In genomic region chr17:14745122-14745521, GRCh38 we compare ENCODE assay signal across 23 cellular contexts.
DNase-seq lines count a peak whose midpoint lies in the region; ATAC-seq, FAIRE-seq and TF ChIP-seq lines count a peak whose summit lies in the region.
"Had no signal": no experiment of that assay in that cellular context is flagged by ENCODE, and none has a peak within 500 bp of the region (broad histone marks: within the 10 kb centered on the region; RNA-seq: fewer than 3 reads in every experiment).

No MANE protein-coding gene starts in this region.

- no peaks in the 10 kb centered on the region for H4K20me1 ChIP-seq in GM23248 (ENCODE audit: insufficient read depth)

- ATAC-seq in A549 (no peak), RWPE2 (ENCODE audit: low read depth) (peak; percentile 70), HG02970 (IDR thresholded peaks at IDR 0.05; ENCODE audit: low FRiP score, unreplicated experiment) (no peak), GM19023 (IDR thresholded peaks at IDR 0.05; ENCODE audit: unreplicated experiment) (no peak)
- ATAC-seq: activated T-cell treated with anti-CD3 and anti-CD28 coated beads, Interleukin-2, amount 50 U/mL, for 4 hours; GM12878; GM23338; left colon; mucosa of descending colon; Right ventricle myocardium inferior; stimulated activated naive CD8-positive, alpha-beta T cell treated with anti-CD3 and anti-CD28 coated beads, Interleukin-15, Interleukin-2, amounts not matched to agents 100 U/mL and 50 U/mL, for 24 hours; upper lobe of right lung had no signal

- H3K27me3 ChIP-seq in GM23248 (replicated peaks; ENCODE audit: insufficient read depth) (no peaks in the 10 kb centered on the region), RWPE2 (ENCODE audit: insufficient read depth, poor library complexity, severe bottlenecking) (no peaks in the 10 kb centered on the region)
- H3K27me3 ChIP-seq: cardiac muscle cell, upper lobe of right lung had no signal

- H3K9me2 ChIP-seq in GM23248 (ENCODE audit: insufficient read depth) = no peaks in the 10 kb centered on the region

- H3K4me3 ChIP-seq in A549 (no peak overlapping the region), GM23248 (no peak overlapping the region), RWPE2 (ENCODE audit: severe bottlenecking) (no peak overlapping the region), fibroblast of pulmonary artery (replicated peaks; ENCODE audit: low read depth, low read length) (no peak overlapping the region)
- H3K4me3 ChIP-seq: cardiac muscle cell, GM12878, GM23338, mucosa of descending colon, upper lobe of right lung had no signal

- H3K27ac ChIP-seq in A549 (peak overlapping the region; percentile 59; a peak in 5 of 6 replicates), GM23248 (peak overlapping the region; percentile 84), RWPE2 (ENCODE audit: poor library complexity, severe bottlenecking) (peak overlapping the region; percentile 82)
- H3K27ac ChIP-seq: cardiac muscle cell, KMS-11, upper lobe of right lung, WERI-Rb-1 had no signal

- DNase-seq in A549 (ENCODE audit: low read depth in 1 of 2, low spot score in 1 of 2) (no peak), GM23248 (peak; percentile 73), RWPE2 (ENCODE audit: low spot score) (no peak), fibroblast of pulmonary artery (ENCODE audit: low read depth) (peak; percentile 83), NCI-H748 treated with DMSO at 0.1 percent for 48 hours (lab: John Stamatoyannopoulos, UW) (no peak)
- no peak for DNase-seq in NK-92 treated with Interleukin-12 subunit alpha and Interleukin-12 subunit beta, amount 100 ng/mL, for 24 hours (lab: John Stamatoyannopoulos, UW)
- DNase-seq: 8988T; activated CD4-positive, alpha-beta memory T cell treated with anti-CD3 and anti-CD28 coated beads for 36 hours; activated T-cell treated with anti-CD3 and anti-CD28 coated beads, Interleukin-2, amount 50 U/mL, for 4 hours; effector CD4-positive, alpha-beta T cell; left colon; mucosa of descending colon; NCI-H1436; stimulated activated naive CD8-positive, alpha-beta T cell treated with anti-CD3 and anti-CD28 coated beads, Interleukin-15, Interleukin-2, amounts not matched to agents 100 U/mL and 50 U/mL, for 24 hours; upper lobe of right lung; WERI-Rb-1 had no signal

- FAIRE-seq in A549 (lab: Jason Lieb, UNC) = no peak
- FAIRE-seq: GM12878 had no signal

- no peak for TF ChIP-seq RAD21 in A549 (conservative IDR thresholded peaks at IDR 0.05 in 1 of 2, IDR thresholded peaks at IDR 0.05 in 1 of 2)

- no peak for TF ChIP-seq POLR2A in A549 (IDR thresholded peaks at IDR 0.05; ENCODE audit: low read length)

- no peak for TF ChIP-seq CTCF in A549 (IDR thresholded peaks at IDR 0.05)
- no peak for TF ChIP-seq CTCF in RWPE2 (IDR thresholded peaks at IDR 0.05; ENCODE audit: poor library complexity, severe bottlenecking)
- no peak for TF ChIP-seq CTCF in fibroblast of pulmonary artery (IDR thresholded peaks at IDR 0.05; ENCODE audit: low read length, missing control alignments)

- H3K36me3 ChIP-seq in GM23248 (ENCODE audit: low read depth) = no peaks in the 10 kb centered on the region
- H3K36me3 ChIP-seq in RWPE2 (ENCODE audit: low read depth) = no peaks in the 10 kb centered on the region
- H3K36me3 ChIP-seq: cardiac muscle cell, upper lobe of right lung, WERI-Rb-1 had no signal

- POLR2A ChIA-PET in A549 (lab: Yijun Ruan, JAX) = no interaction called here

- CTCF ChIA-PET in A549 (lab: Yijun Ruan, JAX) = interaction anchor here (0.7 to 1.2 kb wide), 2 partner anchors 7 to 22 kb away, joined by 3 to 6 read pairs; no protein-coding TSS in a partner anchor

- peak overlapping the region; percentile 13; the same call in 1 of the 3 replicates for H3K4me2 ChIP-seq in A549
- H3K4me2 ChIP-seq in GM23248 (ENCODE audit: unreplicated experiment) = peak overlapping the region; percentile 24
- H3K4me2 ChIP-seq: GM23338, KMS-11 had no signal

- TF ChIP-seq EP300 in A549 (IDR thresholded peaks at IDR 0.05) = no peak

- in situ Hi-C loops in GM23248 (cut with MboI) = no loop called here

- peaks cover 26% of the 10 kb centered on the region for H3K4me1 ChIP-seq in A549
- H3K4me1 ChIP-seq in GM23248 (ENCODE audit: insufficient read depth) = peaks cover 52% of the 10 kb centered on the region
- peaks cover 15% of the 10 kb centered on the region for H3K4me1 ChIP-seq in RWPE2 (ENCODE audit: insufficient read depth, poor library complexity, severe bottlenecking)
- H3K4me1 ChIP-seq: upper lobe of right lung had no signal

- H3K9me3 ChIP-seq in A549 (0 out of 3 replicates have a peak, but pooled peaks cover 4% of the 10 kb centered on the region), GM23248 (ENCODE audit: low read depth) (no peaks in the 10 kb centered on the region), RWPE2 (ENCODE audit: severe bottlenecking) (no peaks in the 10 kb centered on the region)
- H3K9me3 ChIP-seq: mucosa of descending colon, upper lobe of right lung had no signal

- H3K9ac ChIP-seq in GM23248 = peak overlapping the region; percentile 33; the same call in 1 of the 2 replicates
- H3K9ac ChIP-seq: KMS-11 had no signal

- WGBS in A549 (ENCODE audit: missing lambda C conversion rate) = 66% methylated on average over 3 of the region's 3 CpGs
- 33 to 44% methylated on average over 3 of the region's 3 CpGs for WGBS in GM23248 (ENCODE audit: low coverage in 1 of 2, low lambda C conversion rate in 2 of 2, missing lambda C conversion rate in 2 of 2), 2 experiments

- H3F3A ChIP-seq in GM23248 (ENCODE audit: insufficient read depth) = peaks cover 42% of the 10 kb centered on the region

- H3K79me2 ChIP-seq in GM23248 (ENCODE audit: insufficient read depth) = no peaks in the 10 kb centered on the region

- H2AFZ ChIP-seq in GM23248 = 0 out of 2 replicates have a peak overlapping the region, but pooled peaks have one; percentile 28
- H2AFZ ChIP-seq: GM23338 had no signal

TF ChIP-seq in A549, 52 proteins besides CTCF, POLR2A, EP300 and RAD21:
- TF ChIP-seq ELK1 (IDR thresholded peaks at IDR 0.05; ENCODE audit: low read depth, low read length) (no peak), NPAS2 (CRISPR knock-in tag; IDR thresholded peaks at IDR 0.05; ENCODE audit: borderline replicate concordance) (no peak), ZC3H11A (IDR thresholded peaks at IDR 0.05) (no peak), RCOR1 (IDR thresholded peaks at IDR 0.05; ENCODE audit: low read depth, low read length) (no peak), CBX2 (IDR thresholded peaks at IDR 0.05; ENCODE audit: borderline replicate concordance, low read depth) (no peak), USF2 (IDR thresholded peaks at IDR 0.05) (no peak), MAZ (IDR thresholded peaks at IDR 0.05; ENCODE audit: borderline replicate concordance, low read depth, low read length) (no peak), GATA3 (IDR thresholded peaks at IDR 0.05; ENCODE audit: borderline replicate concordance) (no peak), CEBPB (IDR thresholded peaks at IDR 0.05) (no peak), FOSB (CRISPR knock-in tag; IDR thresholded peaks at IDR 0.05) (no peak), HOXB5 (CRISPR knock-in tag; IDR thresholded peaks at IDR 0.05) (no peak)

Comparison
In these comparisons a context has a peak if more than half of its experiments do, and no peak if none do; other contexts are left out.
1. DNase-seq: peak in GM23248 (single experiment) and fibroblast of pulmonary artery (single experiment); none in A549 (0 of 2), RWPE2 (single experiment), NK-92 treated with Interleukin-12 subunit alpha and Interleukin-12 subunit beta, amount 100 ng/mL, for 24 hours (single experiment) and NCI-H748 treated with DMSO at 0.1 percent for 48 hours (single experiment).
2. Peak in every context shown above with its lines, with median percentiles within 50 percentile points of each other: H3K27ac ChIP-seq.